In genomic region chr1:156920233-156921052, GRCh38 we compare ENCODE assay signal across 8 cellular contexts. TPM values are rescaled to one million over a fixed set of nuclear protein-coding genes. Genes with fewer than 3 reads are reported as not detected.
A peak's percentile ranks its signal among the peaks of the same experiment; 100 is the strongest.
DNase-seq lines count a peak whose midpoint lies in the region; ATAC-seq, FAIRE-seq and TF ChIP-seq lines count a peak whose summit lies in the region.

Gene LRRC71, plus strand, starts transcription at chr1:156920632. Its CDS starts 172 bp downstream, at chr1:156920804.

- no peaks in the 10 kb centered on the region for H4K20me1 ChIP-seq in OCI-LY7 (ENCODE audit: insufficient read depth, low read length)

- peak; percentile 79 to 90 for DNase-seq in A549 (ENCODE audit: low read depth in 1 of 2, low spot score in 1 of 2)
- DNase-seq in GM20000 (ENCODE audit: low spot score), result peak; percentile 76
- DNase-seq in OCI-LY7 (ENCODE audit: low spot score), result no peak
- DNase-seq in activated T-helper 9 cell treated with anti-CD3 and anti-CD28 coated beads, Interleukin-2, amount 50 U/mL, for 16 hours (ENCODE audit: low read depth), result peak; percentile 41
- peak; percentile 61 for DNase-seq in foreskin melanocyte
- DNase-seq in testis, result peak; percentile 87

- peak; percentile 20; the same call in 1 of the 2 replicates for TF ChIP-seq POLR2A in A549 (IDR thresholded peaks at IDR 0.05; ENCODE audit: low read length)
- TF ChIP-seq POLR2A in testis (IDR thresholded peaks at IDR 0.05), result no peak

- H3K4me1 ChIP-seq in A549 (peaks cover 10% of the 10 kb centered on the region), OCI-LY7 (ENCODE audit: insufficient read depth, low read length, poor library complexity, severe bottlenecking) (no peaks in the 10 kb centered on the region), neuron (ENCODE audit: insufficient read depth, low read length) (no peaks in the 10 kb centered on the region), testis (peaks cover 10% of the 10 kb centered on the region)

- intact Hi-C loops in OCI-LY7 (cut with micrococcal nuclease; ENCODE audit: unreplicated experiment) (no loop called here), testis (cut with DNase I; ENCODE audit: low total_unique reads) (no loop called here)

- peak; percentile 87 to 97 for ATAC-seq in A549
- ATAC-seq in GM18519 (IDR thresholded peaks at IDR 0.05; ENCODE audit: low FRiP score, unreplicated experiment), result no peak

- POLR2A ChIA-PET in A549 (lab: Yijun Ruan, JAX) (no interaction called here), OCI-LY7 (lab: Charles Lee) (no interaction called here)

- H3K27ac ChIP-seq in A549 (peak within 1 kb of the TSS; percentile 65 to 86), OCI-LY7 (ENCODE audit: low read depth, low read length, poor library complexity, severe bottlenecking) (no peak within 1 kb of the TSS), testis (no peak within 1 kb of the TSS)

- CTCF ChIA-PET in A549 (lab: Yijun Ruan, JAX), result interaction anchor here (0.6 to 11.4 kb wide), 39 partner anchors 8 to 296 kb away, joined by 3 to 341 read pairs (median 4); partner anchors contain the start of genes INSRR, NES, NTRK1 and PEAR1
- CTCF ChIA-PET in OCI-LY7 (lab: Charles Lee; ENCODE audit: unreplicated experiment), result no interaction called here

- TF ChIP-seq CTCF in A549 (IDR thresholded peaks at IDR 0.05) (peak; percentile 94), GM20000 (IDR thresholded peaks at IDR 0.05; ENCODE audit: extremely low read depth, missing control alignments) (peak; percentile 52), OCI-LY7 (conservative IDR thresholded peaks at IDR 0.05; ENCODE audit: low read length) (peak; percentile 56), testis (IDR thresholded peaks at IDR 0.05) (peak; percentile 78 to 92 (median 82))

- H2AFZ ChIP-seq in OCI-LY7 (ENCODE audit: low read length), result no peak within 1 kb of the TSS
- peak within 1 kb of the TSS; percentile 32 for H2AFZ ChIP-seq in neuron (ENCODE audit: low read depth, low read length)

- BruUV-seq in OCI-LY7 (replicated peaks; lab: Mats Ljungman, UMichigan), result no TSS peak

- peak within 1 kb of the TSS; percentile 29 for H3K4me3 ChIP-seq in A549
- H3K4me3 ChIP-seq in OCI-LY7 (ENCODE audit: low read depth, low read length, poor library complexity, severe bottlenecking), result no peak within 1 kb of the TSS
- no peak within 1 kb of the TSS for H3K4me3 ChIP-seq in neuron (ENCODE audit: low read length)
- peak within 1 kb of the TSS; percentile 9 to 29 for H3K4me3 ChIP-seq in testis

- FAIRE-seq in A549 (lab: Jason Lieb, UNC), result no peak

- H3K36me3 ChIP-seq in OCI-LY7 (ENCODE audit: insufficient read depth, low read length), result no peaks in the 10 kb centered on the region
- no peaks in the 10 kb centered on the region for H3K36me3 ChIP-seq in neuron (ENCODE audit: insufficient read depth, low read length)
- no peaks in the 10 kb centered on the region for H3K36me3 ChIP-seq in testis (ENCODE audit: low read depth, missing control alignments)

- H3K27me3 ChIP-seq in neuron (ENCODE audit: insufficient read depth, low read length) (peaks cover 65% of the 10 kb centered on the region), testis (no peaks in the 10 kb centered on the region)

- H3K79me2 ChIP-seq in OCI-LY7 (ENCODE audit: insufficient read depth, low read depth, low read length), result no peaks in the 10 kb centered on the region

- H3K4me2 ChIP-seq in A549 (peak within 1 kb of the TSS; percentile 91), OCI-LY7 (ENCODE audit: low read length) (no peak within 1 kb of the TSS)

- H3K9me3 ChIP-seq in A549 (no peaks in the 10 kb centered on the region), OCI-LY7 (ENCODE audit: low read length) (no peaks in the 10 kb centered on the region), neuron (ENCODE audit: low read length) (peaks cover 2% of the 10 kb centered on the region), testis (no peaks in the 10 kb centered on the region)

- WGBS in A549 (ENCODE audit: missing lambda C conversion rate), result 35% methylated on average over 41 of the region's 71 CpGs
- 6 to 12% methylated on average over 24 to 65 of the region's 71 CpGs for WGBS in testis, 2 donors

- H3K9me2 ChIP-seq in OCI-LY7 (ENCODE audit: insufficient read depth, low read length), result no peaks in the 10 kb centered on the region

- TF ChIP-seq EP300 in A549 (IDR thresholded peaks at IDR 0.05), result no peak

- peak; percentile 89 to 97 for TF ChIP-seq RAD21 in A549 (conservative IDR thresholded peaks at IDR 0.05 in 1 of 2, IDR thresholded peaks at IDR 0.05 in 1 of 2)

TF ChIP-seq in A549, 52 proteins besides CTCF, POLR2A, EP300 and RAD21 (continues in another document):
- TF ChIP-seq GATA3 (IDR thresholded peaks at IDR 0.05; ENCODE audit: borderline replicate concordance), result no peak
- TF ChIP-seq MAX (IDR thresholded peaks at IDR 0.05), result peak; percentile 87
- peak; percentile 65 for TF ChIP-seq MYC (IDR thresholded peaks at IDR 0.05; ENCODE audit: borderline replicate concordance, low read length)
- TF ChIP-seq PBX3 (IDR thresholded peaks at IDR 0.05), result no peak
- TF ChIP-seq CBX8 (IDR thresholded peaks at IDR 0.05), result no peak
- no peak for TF ChIP-seq NPAS2 (CRISPR knock-in tag; IDR thresholded peaks at IDR 0.05; ENCODE audit: borderline replicate concordance)
- TF ChIP-seq ESRRA (IDR thresholded peaks at IDR 0.05; ENCODE audit: borderline replicate concordance, low read length), result no peak
- TF ChIP-seq CBX2 (IDR thresholded peaks at IDR 0.05; ENCODE audit: borderline replicate concordance, low read depth), result no peak
- no peak for TF ChIP-seq CHD2 (IDR thresholded peaks at IDR 0.05; ENCODE audit: low read length, partially characterized antibody)
- TF ChIP-seq HDAC2 (IDR thresholded peaks at IDR 0.05), result no peak
- TF ChIP-seq RFX5 (IDR thresholded peaks at IDR 0.05), result peak; percentile 43; the same call in 1 of the 2 replicates
- TF ChIP-seq JUNB (IDR thresholded peaks at IDR 0.05), result no peak
- peak; percentile 59 for TF ChIP-seq E2F6 (IDR thresholded peaks at IDR 0.05; ENCODE audit: borderline replicate concordance, low read depth)
- TF ChIP-seq MAZ (IDR thresholded peaks at IDR 0.05; ENCODE audit: borderline replicate concordance, low read depth, low read length), result 0 out of 2 replicates have a peak, but pooled peaks have one; percentile 64
- no peak for TF ChIP-seq HMGXB4 (CRISPR knock-in tag; IDR thresholded peaks at IDR 0.05; ENCODE audit: borderline replicate concordance)
- no peak for TF ChIP-seq ELK1 (IDR thresholded peaks at IDR 0.05; ENCODE audit: low read depth, low read length)
- TF ChIP-seq HOXB13 (CRISPR knock-in tag; IDR thresholded peaks at IDR 0.05; ENCODE audit: low read depth), result no peak
- peak; percentile 90 for TF ChIP-seq SMC3 (IDR thresholded peaks at IDR 0.05)
- no peak for TF ChIP-seq SREBF2 (IDR thresholded peaks at IDR 0.05)

RNA-seq across cellular contexts. Expression of gene LRRC71, which starts in this region (rescaled TPM):
- 0.15 TPM in 1 of 2 replicates, not detected in the other for polyA plus RNA-seq in A549 (2011; rRNA removed)
- 0.10 and 0.20 TPM in 2 replicates for polyA plus RNA-seq in A549 (2012; cell fraction: cytosol; rRNA removed)
- 0.34 and 0.40 TPM in 2 replicates for polyA plus RNA-seq in A549 (2012; cell fraction: nucleus; rRNA removed)
- polyA plus RNA-seq in A549 (2017; fragmentation: RNase III; extraction: RNeasy Plus Mini Kit Qiagen cat#74134 plus additional on column Dnase treatment), result 0.10 to 0.33 TPM (median 0.14 TPM) in 3 replicates
- polyA minus RNA-seq in A549 (2011; rRNA and poly(A)+ RNA removed), result not detected in 2 replicates
- total RNA-seq in OCI-LY7 (2014; rRNA removed; shearing (Covaris generic)), result not detected in 2 replicates
- not detected in 2 replicates for total RNA-seq in OCI-LY7 (2022)
- total RNA-seq in testis, result 10 to 100 TPM; 17.5 to 23.1 TPM
- polyA plus RNA-seq in testis (ENCODE audit: insufficient read depth, low read depth, low replicate concordance), result 49.2 TPM

Comparison
In these comparisons a context has a peak if more than half of its experiments do, and no peak if none do; other contexts are left out.
1. RNA of gene LRRC71 (total RNA-seq): 17.5 to 23.1 TPM in testis; not detected in OCI-LY7; every median in the first group is over 10 times any median in the second.
2. RNA of gene LRRC71 (polyA plus RNA-seq): 49.2 TPM in testis (single experiment); 0.10 to 0.40 TPM in A549; every median in the first group is over 10 times any median in the second.
3. Peak in DNase-seq, ATAC-seq, H3K4me3 ChIP-seq, H3K27ac ChIP-seq and H3K4me2 ChIP-seq in A549; RNA of the gene not detected or under 1 TPM.
4. H3K4me3 ChIP-seq: peak in testis (2 of 2); none in OCI-LY7 (single experiment) and neuron (single experiment).
5. Peak in every context shown above with its lines, with median percentiles within 50 percentile points of each other: CTCF ChIP-seq.